ENCODE assay signal across 13 cellular contexts in genomic region chr6:140537211-140537610, GRCh38.
DNase-seq lines count a peak whose midpoint lies in the region; ATAC-seq and TF ChIP-seq lines count a peak whose summit lies in the region.
"Had no signal": no experiment of that assay in that cellular context is flagged by ENCODE, and none has a peak within 500 bp of the region (broad histone marks: within the 10 kb centered on the region; RNA-seq: fewer than 3 reads in every experiment).

No MANE protein-coding gene starts in this region.

- H3K9me3 Mint-ChIP-seq in Caco-2 (ENCODE audit: unreplicated experiment) = no peaks in the 10 kb centered on the region
- no peaks in the 10 kb centered on the region for H3K9me3 Mint-ChIP-seq in activated naive CD4-positive, alpha-beta T cell treated with anti-CD3 and anti-CD28 coated beads, Interleukin-2, amount 10 ng/mL, durations not matched to agents 7 days and 5 days
- H3K9me3 Mint-ChIP-seq: stimulated activated naive CD8-positive, alpha-beta T cell treated with anti-CD3 and anti-CD28 coated beads, Interleukin-15, Interleukin-2, amounts not matched to agents 100 ng/mL and 50 ng/mL, for 24 hours had no signal

- DNase-seq in Caco-2 = no peak
- no peak for DNase-seq in RWPE2 (ENCODE audit: low spot score)
- peak; percentile 76 for DNase-seq in glomerular visceral epithelial cell (ENCODE audit: extremely low spot score)
- no peak for DNase-seq in psoas muscle
- DNase-seq in activated naive CD4-positive, alpha-beta T cell treated with anti-CD3 and anti-CD28 coated beads, Interleukin-2, amount 10 ng/mL, durations not matched to agents 7 days and 5 days = no peak
- no peak for DNase-seq in HUDEP-2 (lab: John Stamatoyannopoulos, UW; ENCODE audit: unreplicated experiment in 76 of 76)
- DNase-seq in NCI-H2107 (lab: John Stamatoyannopoulos, UW) = no peak
- DNase-seq: activated gamma-delta T cell; effector memory CD8-positive, alpha-beta T cell; NCI-H1092 treated with DMSO at 0.1 percent for 48 hours; stimulated activated CD4-positive, alpha-beta T cell treated with anti-CD3 and anti-CD28 coated beads, Interleukin-15, amount 100 ng/mL, for 24 hours had no signal

- CTCF ChIA-PET in Caco-2 (lab: Charles Lee) = no interaction called here
- CTCF ChIA-PET in activated naive CD4-positive, alpha-beta T cell treated with anti-CD3 and anti-CD28 coated beads, Interleukin-2, amount 10 ng/mL, durations not matched to agents 7 days and 5 days (lab: Charles Lee) = no interaction called here

- intact Hi-C loops in Caco-2 (cut with micrococcal nuclease; ENCODE audit: unreplicated experiment) = no loop called here
- intact Hi-C loops in psoas muscle (cut with DNase I) = no loop called here

- H3K27me3 Mint-ChIP-seq in Caco-2 (ENCODE audit: insufficient read depth, unreplicated experiment) = no peaks in the 10 kb centered on the region
- H3K27me3 Mint-ChIP-seq in activated naive CD4-positive, alpha-beta T cell treated with anti-CD3 and anti-CD28 coated beads, Interleukin-2, amount 10 ng/mL, durations not matched to agents 7 days and 5 days = no peaks in the 10 kb centered on the region
- H3K27me3 Mint-ChIP-seq: effector memory CD8-positive, alpha-beta T cell; stimulated activated naive CD8-positive, alpha-beta T cell treated with anti-CD3 and anti-CD28 coated beads, Interleukin-15, Interleukin-2, amounts not matched to agents 100 ng/mL and 50 ng/mL, for 24 hours had no signal

- POLR2A ChIA-PET in Caco-2 (lab: Charles Lee) = no interaction called here

- no peaks in the 10 kb centered on the region for H3K27me3 ChIP-seq in Caco-2 (replicated peaks; ENCODE audit: control insufficient read depth, insufficient read depth, low read length)
- H3K27me3 ChIP-seq in RWPE2 (ENCODE audit: insufficient read depth, poor library complexity, severe bottlenecking) = no peaks in the 10 kb centered on the region
- H3K27me3 ChIP-seq in psoas muscle (ENCODE audit: insufficient read depth in 3 of 3, low read length in 2 of 3) = no peaks in the 10 kb centered on the region

- 19 to 21% (median 19%) methylated on average over 3 of the region's 3 CpGs for WGBS in psoas muscle, 3 donors

- H3K4me1 ChIP-seq in Caco-2 (peaks cover 14% of the 10 kb centered on the region), RWPE2 (ENCODE audit: insufficient read depth, poor library complexity, severe bottlenecking) (peaks cover 23% of the 10 kb centered on the region), psoas muscle (peaks cover 16% of the 10 kb centered on the region)

- H3K27ac Mint-ChIP-seq in Caco-2 (ENCODE audit: unreplicated experiment) = peak overlapping the region; percentile 75
- no peak overlapping the region for H3K27ac Mint-ChIP-seq in activated naive CD4-positive, alpha-beta T cell treated with anti-CD3 and anti-CD28 coated beads, Interleukin-2, amount 10 ng/mL, durations not matched to agents 7 days and 5 days
- H3K27ac Mint-ChIP-seq: effector memory CD8-positive, alpha-beta T cell; stimulated activated naive CD8-positive, alpha-beta T cell treated with anti-CD3 and anti-CD28 coated beads, Interleukin-15, Interleukin-2, amounts not matched to agents 100 ng/mL and 50 ng/mL, for 24 hours had no signal

- no peak for ATAC-seq in RWPE2 (ENCODE audit: low read depth)
- ATAC-seq in psoas muscle = peak in 3 of 4 donors; percentile 32 to 82 (median 49)
- no peak for ATAC-seq in GM19035 (IDR thresholded peaks at IDR 0.05; ENCODE audit: unreplicated experiment)
- ATAC-seq: effector memory CD8-positive, alpha-beta T cell had no signal

- no peaks in the 10 kb centered on the region for H3K36me3 Mint-ChIP-seq in Caco-2 (ENCODE audit: insufficient read depth, unreplicated experiment)
- H3K36me3 Mint-ChIP-seq in activated naive CD4-positive, alpha-beta T cell treated with anti-CD3 and anti-CD28 coated beads, Interleukin-2, amount 10 ng/mL, durations not matched to agents 7 days and 5 days = no peaks in the 10 kb centered on the region

- TF ChIP-seq CTCF in Caco-2 (IDR thresholded peaks at IDR 0.05; ENCODE audit: insufficient read depth in 1 of 2, low read depth in 1 of 2, low read length in 1 of 2, severe bottlenecking in 1 of 2, unreplicated experiment in 1 of 2) (no peak), RWPE2 (IDR thresholded peaks at IDR 0.05; ENCODE audit: poor library complexity, severe bottlenecking) (no peak), psoas muscle (IDR thresholded peaks at IDR 0.05) (no peak)

- no peak overlapping the region for H3K4me3 Mint-ChIP-seq in Caco-2 (ENCODE audit: unreplicated experiment)
- H3K4me3 Mint-ChIP-seq in activated naive CD4-positive, alpha-beta T cell treated with anti-CD3 and anti-CD28 coated beads, Interleukin-2, amount 10 ng/mL, durations not matched to agents 7 days and 5 days = no peak overlapping the region
- H3K4me3 Mint-ChIP-seq: effector memory CD8-positive, alpha-beta T cell; stimulated activated naive CD8-positive, alpha-beta T cell treated with anti-CD3 and anti-CD28 coated beads, Interleukin-15, Interleukin-2, amounts not matched to agents 100 ng/mL and 50 ng/mL, for 24 hours had no signal

- H3K4me3 ChIP-seq in Caco-2 (ENCODE audit: low read depth, low read length) (no peak overlapping the region), RWPE2 (ENCODE audit: severe bottlenecking) (no peak overlapping the region), psoas muscle (peak overlapping the region; percentile 30)

- BruUV-seq in Caco-2 (replicated peaks; lab: Mats Ljungman, UMichigan) = no TSS peak

- no peaks in the 10 kb centered on the region for H3K36me3 ChIP-seq in Caco-2 (ENCODE audit: control insufficient read depth, insufficient read depth, low read length)
- no peaks in the 10 kb centered on the region for H3K36me3 ChIP-seq in RWPE2 (ENCODE audit: low read depth)
- H3K36me3 ChIP-seq in psoas muscle (ENCODE audit: insufficient read depth in 1 of 2, low read depth in 1 of 2) = no peaks in the 10 kb centered on the region

- H3K4me1 Mint-ChIP-seq in Caco-2 (ENCODE audit: low read depth, unreplicated experiment) = peaks cover 12% of the 10 kb centered on the region
- H3K4me1 Mint-ChIP-seq in activated naive CD4-positive, alpha-beta T cell treated with anti-CD3 and anti-CD28 coated beads, Interleukin-2, amount 10 ng/mL, durations not matched to agents 7 days and 5 days = no peaks in the 10 kb centered on the region

- H3K27ac ChIP-seq in RWPE2 (ENCODE audit: poor library complexity, severe bottlenecking) = peak overlapping the region; percentile 85
- peak overlapping the region; percentile 65 for H3K27ac ChIP-seq in psoas muscle

- H3K9me3 ChIP-seq in Caco-2 = no peaks in the 10 kb centered on the region
- peaks cover 11% of the 10 kb centered on the region for H3K9me3 ChIP-seq in RWPE2 (ENCODE audit: severe bottlenecking)
- no peaks in the 10 kb centered on the region for H3K9me3 ChIP-seq in psoas muscle

Comparison
In these comparisons a context has a peak if more than half of its experiments do, and no peak if none do; other contexts are left out.
1. ATAC-seq: peak in psoas muscle (3 of 4); none in RWPE2 (single experiment) and GM19035 (single experiment).